In genomic region chr17:2393184-2393953, GRCh38 we compare ENCODE assay signal across 8 cellular contexts. TPM values are rescaled to one million over a fixed set of nuclear protein-coding genes. Genes with fewer than 3 reads are reported as not detected.
DNase-seq lines count a peak whose midpoint lies in the region; ATAC-seq and TF ChIP-seq lines count a peak whose summit lies in the region.

No MANE protein-coding gene starts in this region.

- no peaks in the 10 kb centered on the region for H3K9me2 ChIP-seq in GM23248 (ENCODE audit: insufficient read depth)

- peaks cover 79% of the 10 kb centered on the region for H3K79me2 ChIP-seq in GM23248 (ENCODE audit: insufficient read depth)

- in situ Hi-C loops in G401 (cut with HindIII; ENCODE audit: low sequenced_read_pairs) (no loop called here), GM23248 (cut with MboI) (no loop called here)

- H3F3A ChIP-seq in GM23248 (ENCODE audit: insufficient read depth), result peaks cover 47% of the 10 kb centered on the region

- no peaks in the 10 kb centered on the region for H3K27me3 ChIP-seq in GM23248 (replicated peaks; ENCODE audit: insufficient read depth)

- H3K4me3 ChIP-seq in GM23248 (peak overlapping the region; percentile 69), SK-N-MC (peak overlapping the region; percentile 89)

- ATAC-seq in omental fat pad (ENCODE audit: low FRiP score), result peak; percentile 18

- TF ChIP-seq CTCF in omental fat pad (IDR thresholded peaks at IDR 0.05), result no peak

- H3K4me1 ChIP-seq in GM23248 (ENCODE audit: insufficient read depth), result peaks cover 45% of the 10 kb centered on the region

- peak overlapping the region; percentile 64 for H3K4me2 ChIP-seq in GM23248 (ENCODE audit: unreplicated experiment)

- H3K27ac ChIP-seq in GM23248 (peak overlapping the region; percentile 99), SK-N-MC (peak overlapping the region; percentile 97), temporal lobe (ENCODE audit: low read depth, low read length) (peak overlapping the region; percentile 89)

- H3K9ac ChIP-seq in GM23248 (peak overlapping the region; percentile 100), SK-N-MC (ENCODE audit: insufficient read length) (peak overlapping the region; percentile 90)

- H3K36me3 ChIP-seq in GM23248 (ENCODE audit: low read depth) (no peaks in the 10 kb centered on the region), SK-N-MC (ENCODE audit: insufficient read depth, low read length) (no peaks in the 10 kb centered on the region)

- no peaks in the 10 kb centered on the region for H3K9me3 ChIP-seq in GM23248 (ENCODE audit: low read depth)
- H3K9me3 ChIP-seq in SK-N-MC (ENCODE audit: low read depth, low read length), result no peaks in the 10 kb centered on the region

- no peaks in the 10 kb centered on the region for H4K20me1 ChIP-seq in GM23248 (ENCODE audit: insufficient read depth)

- no peak overlapping the region for H2AFZ ChIP-seq in GM23248

- DNase-seq in G401 (ENCODE audit: low spot score) (peak; percentile 84), GM23248 (peak; percentile 95), Kasumi-1 (lab: John Stamatoyannopoulos, UW) (peak; percentile 19 to 35), SK-N-MC (ENCODE audit: low read depth, low spot score) (no peak), globus pallidus (ENCODE audit: low spot score) (peak; percentile 88), omental fat pad (ENCODE audit: low spot score) (peak; percentile 63)
- peak; percentile 92 for DNase-seq in activated naive CD4-positive, alpha-beta T cell treated with anti-CD3 and anti-CD28 coated beads, Interleukin-2, amount 50 U/mL, for 16 hours

- 1% methylated on average over 49 to 72 of the region's 99 CpGs for WGBS in GM23248 (ENCODE audit: low coverage in 1 of 2, low lambda C conversion rate in 2 of 2, missing lambda C conversion rate in 2 of 2), 2 experiments

RNA-seq across cellular contexts. Expression of gene MNT, which starts 7.5 kb away (rescaled TPM):
- 2.4 and 3.2 TPM in 2 replicates for total RNA-seq in G401 (2014; rRNA removed; shearing (Covaris generic))
- 3.7 and 6.2 TPM in 2 replicates for total RNA-seq in GM23248 (2014; rRNA removed; shearing (Covaris generic))
- polyA plus RNA-seq in GM23248 (2016; fragmentation: Nextera tagmentation; extraction: Ambion mirVana), result 6.2 and 8.2 TPM in 2 replicates
- 10 to 100 TPM; 11.9 to 23.2 (median 18.5) TPM for total RNA-seq in omental fat pad
- 10.6 TPM for total RNA-seq in temporal lobe

RNA-seq across cellular contexts. Expression of gene SGSM2, which starts 56.1 kb away (rescaled TPM):
- 24.7 and 35.2 TPM in 2 replicates for total RNA-seq in G401 (2014; rRNA removed; shearing (Covaris generic))
- total RNA-seq in GM23248 (2014; rRNA removed; shearing (Covaris generic)), result 29.2 and 32.3 TPM in 2 replicates
- polyA plus RNA-seq in GM23248 (2016; fragmentation: Nextera tagmentation; extraction: Ambion mirVana), result 17.8 and 19.8 TPM in 2 replicates
- total RNA-seq in omental fat pad (10 to 100 TPM; 30.8 to 50.7 (median 39.8) TPM), temporal lobe (49.7 TPM)

RNA-seq across cellular contexts. Expression of gene TSR1, which starts 57.1 kb away (rescaled TPM):
- 46.8 and 63.3 TPM in 2 replicates for total RNA-seq in G401 (2014; rRNA removed; shearing (Covaris generic))
- total RNA-seq in GM23248 (2014; rRNA removed; shearing (Covaris generic)), result 44.6 and 73.3 TPM in 2 replicates
- 45.7 and 46.9 TPM in 2 replicates for polyA plus RNA-seq in GM23248 (2016; fragmentation: Nextera tagmentation; extraction: Ambion mirVana)
- total RNA-seq in omental fat pad (100 to 1,000 TPM in 1 of 4 donors, 10 to 100 TPM in 3; 31.6 to 124 (median 40.8) TPM), temporal lobe (28.0 TPM)
